ENCODE assay signal across 8 cellular contexts in genomic region chr16:27367463-27368357, GRCh38.
A peak's percentile ranks its signal among the peaks of the same experiment; 100 is the strongest.
DNase-seq lines count a peak whose midpoint lies in the region; ATAC-seq and TF ChIP-seq lines count a peak whose summit lies in the region.

No MANE protein-coding gene starts in this region.

- no peak overlapping the region for H3K27ac ChIP-seq in VCaP

- peak; percentile 65 for ATAC-seq in HG02588 (IDR thresholded peaks at IDR 0.05; ENCODE audit: unreplicated experiment)

- in situ Hi-C loops in GM13977 (cut with MboI; ENCODE audit: low pct_unique_long_range_greater_than_20kb, low sequenced_read_pairs, unreplicated experiment) (no loop called here), T47D (cut with HindIII; ENCODE audit: low pct_unique_long_range_greater_than_20kb, low sequenced_read_pairs) (no loop called here)

- DNase-seq in GM13977 (ENCODE audit: low spot score): peak; percentile 81
- DNase-seq in NCI-H1092 (lab: John Stamatoyannopoulos, UW): peak; percentile 17
- peak; percentile 70 to 73 for DNase-seq in T47D (ENCODE audit: low read depth in 1 of 2, low spot score in 1 of 2)
- peak; percentile 33 for DNase-seq in inferior parietal cortex (ENCODE audit: extremely low spot score)
- DNase-seq in stimulated activated CD4-positive, alpha-beta T cell treated with anti-CD3 and anti-CD28 coated beads, Interleukin-12 subunit alpha, Interleukin-12 subunit beta, amount 100 ng/mL, for 48 hours (ENCODE audit: low read depth in 2 of 3, low spot score in 1 of 3): peak; percentile 81 to 89 (median 85)
- no peak for DNase-seq in NCI-H446 treated with DMSO at 0.1 percent for 48 hours (lab: John Stamatoyannopoulos, UW)

- TF ChIP-seq CTCF in GM13977 (IDR thresholded peaks at IDR 0.05; ENCODE audit: extremely low read depth, insufficient read depth, missing control alignments) (peak; percentile 83), VCaP (conservative IDR thresholded peaks at IDR 0.05) (peak; percentile 81)
